Comparison of ENCODE assay signal across 1 cellular context in the genomic region with DNA sequence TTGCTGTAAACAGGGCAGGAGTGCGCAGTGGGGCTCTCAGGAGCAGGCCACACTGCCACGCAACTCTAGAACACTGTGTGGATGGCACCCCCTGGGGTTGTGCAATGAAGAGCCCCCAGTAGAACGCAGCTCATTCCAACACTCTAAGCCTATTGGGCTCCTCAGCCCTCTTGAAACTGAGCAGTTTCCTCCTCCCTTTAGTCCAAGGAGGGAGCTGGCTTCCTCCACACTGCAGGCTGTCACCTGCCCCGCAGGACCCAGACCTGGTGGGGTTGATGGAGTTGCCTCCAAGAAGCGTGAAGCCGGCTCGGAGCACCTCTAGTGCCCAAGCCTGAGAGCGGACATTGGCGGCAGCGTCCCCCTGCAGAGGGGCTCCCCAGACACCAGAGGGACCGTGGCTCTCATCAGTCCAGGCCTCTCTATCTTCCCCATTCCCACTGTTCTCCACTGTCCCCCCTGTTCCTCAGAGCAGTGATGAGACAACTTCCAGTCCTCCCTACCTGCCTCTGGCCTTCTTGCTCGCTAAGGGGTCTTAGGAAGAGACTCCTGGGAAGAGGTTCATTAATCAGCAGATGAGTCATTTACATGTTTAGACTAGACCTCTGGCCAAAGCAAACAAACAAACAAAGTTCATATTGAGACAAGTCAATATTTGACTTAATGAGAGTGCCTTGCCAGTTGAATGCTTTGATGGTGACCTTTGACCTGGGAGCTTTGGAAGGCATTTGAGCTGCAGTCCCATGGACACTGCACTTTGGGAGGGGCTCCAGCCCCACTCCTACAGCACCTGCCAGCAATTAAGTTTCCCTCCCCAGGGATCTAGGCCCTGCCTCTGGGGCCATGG.
TF ChIP-seq lines count a peak whose summit lies in the region.

No MANE protein-coding gene starts in this region.

TF ChIP-seq in HepG2, 621 proteins besides CTCF, POLR2A, EP300 and RAD21 (continued from another document and continues in another):
- TF ChIP-seq, protein P1, sequence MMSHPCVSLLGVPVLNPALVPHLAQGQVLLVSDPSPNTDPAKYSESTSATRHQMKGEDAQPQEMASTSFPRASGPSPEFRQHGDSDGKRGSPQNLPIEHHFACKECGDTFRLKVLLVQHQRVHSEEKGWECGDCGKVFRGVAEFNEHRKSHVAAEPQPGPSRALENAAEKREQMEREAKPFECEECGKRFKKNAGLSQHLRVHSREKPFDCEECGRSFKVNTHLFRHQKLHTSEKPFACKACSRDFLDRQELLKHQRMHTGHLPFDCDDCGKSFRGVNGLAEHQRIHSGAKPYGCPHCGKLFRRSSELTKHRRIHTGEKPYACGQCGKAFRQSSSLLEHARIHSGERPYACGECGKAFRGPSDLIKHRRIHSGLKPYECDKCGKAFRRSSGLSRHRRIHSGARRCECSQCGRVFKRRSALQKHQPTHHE (CRISPR knock-in tag; IDR thresholded peaks at IDR 0.05; ENCODE audit: borderline replicate concordance): 0 out of 2 replicates have a peak, but pooled peaks have one; percentile 29
- TF ChIP-seq ISL2 (CRISPR knock-in tag; IDR thresholded peaks at IDR 0.05) (peak; percentile 84), TCF7 (IDR thresholded peaks at IDR 0.05; ENCODE audit: low read depth) (peak; percentile 93), JDP2 (CRISPR knock-in tag; IDR thresholded peaks at IDR 0.05; ENCODE audit: borderline replicate concordance) (no peak), ZC3H13 (CRISPR knock-in tag; IDR thresholded peaks at IDR 0.05) (no peak), SOX13 (IDR thresholded peaks at IDR 0.05) (peak; percentile 63; the same call in 1 of the 2 replicates), SOX13 (CRISPR knock-in tag; conservative IDR thresholded peaks at IDR 0.05 in 1 of 2, IDR thresholded peaks at IDR 0.05 in 1 of 2) (peak in 1 of 2 experiments; percentile 83; a peak in 2 of 4 replicates), ZNF441 (CRISPR knock-in tag; IDR thresholded peaks at IDR 0.05; ENCODE audit: borderline replicate concordance) (no peak), WIZ (CRISPR knock-in tag; IDR thresholded peaks at IDR 0.05) (no peak), ZNF256 (CRISPR knock-in tag; conservative IDR thresholded peaks at IDR 0.05) (no peak), XBP1 (CRISPR knock-in tag; IDR thresholded peaks at IDR 0.05) (no peak), ZKSCAN1 (IDR thresholded peaks at IDR 0.05; ENCODE audit: low read length) (no peak), NFE2 (CRISPR knock-in tag; IDR thresholded peaks at IDR 0.05) (no peak), EED (CRISPR knock-in tag; IDR thresholded peaks at IDR 0.05) (no peak), SRY (CRISPR knock-in tag; IDR thresholded peaks at IDR 0.05) (no peak)
- TF ChIP-seq, protein P2, sequence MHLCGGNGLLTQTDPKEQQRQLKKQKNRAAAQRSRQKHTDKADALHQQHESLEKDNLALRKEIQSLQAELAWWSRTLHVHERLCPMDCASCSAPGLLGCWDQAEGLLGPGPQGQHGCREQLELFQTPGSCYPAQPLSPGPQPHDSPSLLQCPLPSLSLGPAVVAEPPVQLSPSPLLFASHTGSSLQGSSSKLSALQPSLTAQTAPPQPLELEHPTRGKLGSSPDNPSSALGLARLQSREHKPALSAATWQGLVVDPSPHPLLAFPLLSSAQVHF (CRISPR knock-in tag; IDR thresholded peaks at IDR 0.05): no peak
- TF ChIP-seq, protein P3, sequence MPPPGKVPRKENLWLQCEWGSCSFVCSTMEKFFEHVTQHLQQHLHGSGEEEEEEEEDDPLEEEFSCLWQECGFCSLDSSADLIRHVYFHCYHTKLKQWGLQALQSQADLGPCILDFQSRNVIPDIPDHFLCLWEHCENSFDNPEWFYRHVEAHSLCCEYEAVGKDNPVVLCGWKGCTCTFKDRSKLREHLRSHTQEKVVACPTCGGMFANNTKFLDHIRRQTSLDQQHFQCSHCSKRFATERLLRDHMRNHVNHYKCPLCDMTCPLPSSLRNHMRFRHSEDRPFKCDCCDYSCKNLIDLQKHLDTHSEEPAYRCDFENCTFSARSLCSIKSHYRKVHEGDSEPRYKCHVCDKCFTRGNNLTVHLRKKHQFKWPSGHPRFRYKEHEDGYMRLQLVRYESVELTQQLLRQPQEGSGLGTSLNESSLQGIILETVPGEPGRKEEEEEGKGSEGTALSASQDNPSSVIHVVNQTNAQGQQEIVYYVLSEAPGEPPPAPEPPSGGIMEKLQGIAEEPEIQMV (CRISPR knock-in tag; IDR thresholded peaks at IDR 0.05; ENCODE audit: low read depth): no peak
- TF ChIP-seq, protein P4, sequence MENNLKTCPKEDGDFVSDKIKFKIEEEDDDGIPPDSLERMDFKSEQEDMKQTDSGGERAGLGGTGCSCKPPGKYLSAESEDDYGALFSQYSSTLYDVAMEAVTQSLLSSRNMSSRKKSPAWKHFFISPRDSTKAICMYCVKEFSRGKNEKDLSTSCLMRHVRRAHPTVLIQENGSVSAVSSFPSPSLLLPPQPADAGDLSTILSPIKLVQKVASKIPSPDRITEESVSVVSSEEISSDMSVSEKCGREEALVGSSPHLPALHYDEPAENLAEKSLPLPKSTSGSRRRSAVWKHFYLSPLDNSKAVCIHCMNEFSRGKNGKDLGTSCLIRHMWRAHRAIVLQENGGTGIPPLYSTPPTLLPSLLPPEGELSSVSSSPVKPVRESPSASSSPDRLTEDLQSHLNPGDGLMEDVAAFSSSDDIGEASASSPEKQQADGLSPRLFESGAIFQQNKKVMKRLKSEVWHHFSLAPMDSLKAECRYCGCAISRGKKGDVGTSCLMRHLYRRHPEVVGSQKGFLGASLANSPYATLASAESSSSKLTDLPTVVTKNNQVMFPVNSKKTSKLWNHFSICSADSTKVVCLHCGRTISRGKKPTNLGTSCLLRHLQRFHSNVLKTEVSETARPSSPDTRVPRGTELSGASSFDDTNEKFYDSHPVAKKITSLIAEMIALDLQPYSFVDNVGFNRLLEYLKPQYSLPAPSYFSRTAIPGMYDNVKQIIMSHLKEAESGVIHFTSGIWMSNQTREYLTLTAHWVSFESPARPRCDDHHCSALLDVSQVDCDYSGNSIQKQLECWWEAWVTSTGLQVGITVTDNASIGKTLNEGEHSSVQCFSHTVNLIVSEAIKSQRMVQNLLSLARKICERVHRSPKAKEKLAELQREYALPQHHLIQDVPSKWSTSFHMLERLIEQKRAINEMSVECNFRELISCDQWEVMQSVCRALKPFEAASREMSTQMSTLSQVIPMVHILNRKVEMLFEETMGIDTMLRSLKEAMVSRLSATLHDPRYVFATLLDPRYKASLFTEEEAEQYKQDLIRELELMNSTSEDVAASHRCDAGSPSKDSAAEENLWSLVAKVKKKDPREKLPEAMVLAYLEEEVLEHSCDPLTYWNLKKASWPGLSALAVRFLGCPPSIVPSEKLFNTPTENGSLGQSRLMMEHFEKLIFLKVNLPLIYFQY (CRISPR knock-in tag; IDR thresholded peaks at IDR 0.05; ENCODE audit: borderline replicate concordance): no peak
- TF ChIP-seq, protein P5, sequence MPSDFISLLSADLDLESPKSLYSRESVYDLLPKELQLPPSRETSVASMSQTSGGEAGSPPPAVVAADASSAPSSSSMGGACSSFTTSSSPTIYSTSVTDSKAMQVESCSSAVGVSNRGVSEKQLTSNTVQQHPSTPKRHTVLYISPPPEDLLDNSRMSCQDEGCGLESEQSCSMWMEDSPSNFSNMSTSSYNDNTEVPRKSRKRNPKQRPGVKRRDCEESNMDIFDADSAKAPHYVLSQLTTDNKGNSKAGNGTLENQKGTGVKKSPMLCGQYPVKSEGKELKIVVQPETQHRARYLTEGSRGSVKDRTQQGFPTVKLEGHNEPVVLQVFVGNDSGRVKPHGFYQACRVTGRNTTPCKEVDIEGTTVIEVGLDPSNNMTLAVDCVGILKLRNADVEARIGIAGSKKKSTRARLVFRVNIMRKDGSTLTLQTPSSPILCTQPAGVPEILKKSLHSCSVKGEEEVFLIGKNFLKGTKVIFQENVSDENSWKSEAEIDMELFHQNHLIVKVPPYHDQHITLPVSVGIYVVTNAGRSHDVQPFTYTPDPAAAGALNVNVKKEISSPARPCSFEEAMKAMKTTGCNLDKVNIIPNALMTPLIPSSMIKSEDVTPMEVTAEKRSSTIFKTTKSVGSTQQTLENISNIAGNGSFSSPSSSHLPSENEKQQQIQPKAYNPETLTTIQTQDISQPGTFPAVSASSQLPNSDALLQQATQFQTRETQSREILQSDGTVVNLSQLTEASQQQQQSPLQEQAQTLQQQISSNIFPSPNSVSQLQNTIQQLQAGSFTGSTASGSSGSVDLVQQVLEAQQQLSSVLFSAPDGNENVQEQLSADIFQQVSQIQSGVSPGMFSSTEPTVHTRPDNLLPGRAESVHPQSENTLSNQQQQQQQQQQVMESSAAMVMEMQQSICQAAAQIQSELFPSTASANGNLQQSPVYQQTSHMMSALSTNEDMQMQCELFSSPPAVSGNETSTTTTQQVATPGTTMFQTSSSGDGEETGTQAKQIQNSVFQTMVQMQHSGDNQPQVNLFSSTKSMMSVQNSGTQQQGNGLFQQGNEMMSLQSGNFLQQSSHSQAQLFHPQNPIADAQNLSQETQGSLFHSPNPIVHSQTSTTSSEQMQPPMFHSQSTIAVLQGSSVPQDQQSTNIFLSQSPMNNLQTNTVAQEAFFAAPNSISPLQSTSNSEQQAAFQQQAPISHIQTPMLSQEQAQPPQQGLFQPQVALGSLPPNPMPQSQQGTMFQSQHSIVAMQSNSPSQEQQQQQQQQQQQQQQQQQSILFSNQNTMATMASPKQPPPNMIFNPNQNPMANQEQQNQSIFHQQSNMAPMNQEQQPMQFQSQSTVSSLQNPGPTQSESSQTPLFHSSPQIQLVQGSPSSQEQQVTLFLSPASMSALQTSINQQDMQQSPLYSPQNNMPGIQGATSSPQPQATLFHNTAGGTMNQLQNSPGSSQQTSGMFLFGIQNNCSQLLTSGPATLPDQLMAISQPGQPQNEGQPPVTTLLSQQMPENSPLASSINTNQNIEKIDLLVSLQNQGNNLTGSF (CRISPR knock-in tag; IDR thresholded peaks at IDR 0.05): no peak
- TF ChIP-seq, protein P6, sequence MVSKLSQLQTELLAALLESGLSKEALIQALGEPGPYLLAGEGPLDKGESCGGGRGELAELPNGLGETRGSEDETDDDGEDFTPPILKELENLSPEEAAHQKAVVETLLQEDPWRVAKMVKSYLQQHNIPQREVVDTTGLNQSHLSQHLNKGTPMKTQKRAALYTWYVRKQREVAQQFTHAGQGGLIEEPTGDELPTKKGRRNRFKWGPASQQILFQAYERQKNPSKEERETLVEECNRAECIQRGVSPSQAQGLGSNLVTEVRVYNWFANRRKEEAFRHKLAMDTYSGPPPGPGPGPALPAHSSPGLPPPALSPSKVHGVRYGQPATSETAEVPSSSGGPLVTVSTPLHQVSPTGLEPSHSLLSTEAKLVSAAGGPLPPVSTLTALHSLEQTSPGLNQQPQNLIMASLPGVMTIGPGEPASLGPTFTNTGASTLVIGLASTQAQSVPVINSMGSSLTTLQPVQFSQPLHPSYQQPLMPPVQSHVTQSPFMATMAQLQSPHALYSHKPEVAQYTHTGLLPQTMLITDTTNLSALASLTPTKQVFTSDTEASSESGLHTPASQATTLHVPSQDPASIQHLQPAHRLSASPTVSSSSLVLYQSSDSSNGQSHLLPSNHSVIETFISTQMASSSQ (IDR thresholded peaks at IDR 0.05; ENCODE audit: low read depth): peak; percentile 52
- TF ChIP-seq, protein P6 (CRISPR knock-in tag; IDR thresholded peaks at IDR 0.05; ENCODE audit: borderline replicate concordance): peak; percentile 38; the same call in 1 of the 2 replicates
- TF ChIP-seq, protein P7, sequence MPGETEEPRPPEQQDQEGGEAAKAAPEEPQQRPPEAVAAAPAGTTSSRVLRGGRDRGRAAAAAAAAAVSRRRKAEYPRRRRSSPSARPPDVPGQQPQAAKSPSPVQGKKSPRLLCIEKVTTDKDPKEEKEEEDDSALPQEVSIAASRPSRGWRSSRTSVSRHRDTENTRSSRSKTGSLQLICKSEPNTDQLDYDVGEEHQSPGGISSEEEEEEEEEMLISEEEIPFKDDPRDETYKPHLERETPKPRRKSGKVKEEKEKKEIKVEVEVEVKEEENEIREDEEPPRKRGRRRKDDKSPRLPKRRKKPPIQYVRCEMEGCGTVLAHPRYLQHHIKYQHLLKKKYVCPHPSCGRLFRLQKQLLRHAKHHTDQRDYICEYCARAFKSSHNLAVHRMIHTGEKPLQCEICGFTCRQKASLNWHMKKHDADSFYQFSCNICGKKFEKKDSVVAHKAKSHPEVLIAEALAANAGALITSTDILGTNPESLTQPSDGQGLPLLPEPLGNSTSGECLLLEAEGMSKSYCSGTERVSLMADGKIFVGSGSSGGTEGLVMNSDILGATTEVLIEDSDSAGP (CRISPR knock-in tag; IDR thresholded peaks at IDR 0.05; ENCODE audit: borderline replicate concordance): no peak
